ENCODE assay signal across 26 cellular contexts in the genomic region with DNA sequence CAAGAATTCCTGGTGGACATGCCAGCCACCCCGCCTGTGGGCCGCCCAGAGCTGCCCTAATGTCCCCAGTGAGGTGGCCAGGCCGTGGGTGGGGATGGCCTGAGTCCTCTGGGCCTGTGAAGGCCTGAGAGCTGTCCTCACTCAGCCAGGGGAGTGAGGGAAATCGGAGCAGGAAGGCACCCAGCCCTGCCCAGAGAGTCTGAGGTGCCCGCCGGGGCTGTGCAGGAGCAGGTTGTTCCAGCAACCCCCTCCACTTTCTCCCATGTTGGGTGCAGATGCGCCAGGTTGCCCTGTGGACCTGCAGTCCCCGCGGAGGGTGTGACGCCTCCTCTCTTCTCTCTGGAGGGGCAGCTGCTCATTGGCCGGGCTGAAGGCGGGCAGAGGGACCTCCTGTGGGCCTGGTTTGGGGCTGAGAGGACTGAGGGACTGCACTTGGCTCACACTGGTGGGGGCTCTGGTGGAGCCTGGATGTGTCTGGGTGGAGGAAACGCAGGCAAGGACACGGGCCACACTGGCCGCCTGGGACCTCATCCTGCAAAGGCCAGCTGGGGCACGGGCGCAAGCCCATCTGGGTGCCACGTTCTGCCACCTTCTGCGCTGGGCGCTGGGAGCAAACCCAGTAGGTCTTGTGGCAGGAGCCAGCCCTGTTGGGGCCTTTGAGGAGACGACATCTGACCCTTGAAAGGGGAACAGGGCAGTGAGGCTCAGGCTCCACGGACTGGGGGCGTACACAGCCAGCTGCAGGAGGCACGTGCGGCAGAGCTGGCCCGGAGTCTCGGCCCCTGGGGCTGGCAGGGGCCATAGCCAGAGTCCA. TPM values are rescaled to one million over a fixed set of nuclear protein-coding genes. Genes with fewer than 3 reads are reported as not detected.
"Had no signal": no experiment of that assay in that cellular context is flagged by ENCODE, and none has a peak within 500 bp of the region (broad histone marks: within the 10 kb centered on the region; RNA-seq: fewer than 3 reads in every experiment).

No MANE protein-coding gene starts in this region.

- H3K4me1 ChIP-seq: prostate gland had no signal

- H3K9me3 ChIP-seq: esophagus muscularis mucosa, lower lobe of right lung, mucosa of descending colon, neutrophil, pancreas, prostate gland, spleen, tibial nerve had no signal

- H3K27ac Mint-ChIP-seq: activated CD4-positive, alpha-beta T cell treated with anti-CD3 and anti-CD28 coated beads for 36 hours; activated CD8-positive, alpha-beta memory T cell treated with anti-CD3 and anti-CD28 coated beads, Interleukin-2, amount 10 ng/mL, durations not matched to agents 7 days and 5 days; activated CD8-positive, alpha-beta T cell treated with anti-CD3 and anti-CD28 coated beads, Interleukin-2, amount 10 ng/mL, durations not matched to agents 7 days and 5 days; activated naive CD8-positive, alpha-beta T cell treated with anti-CD3 and anti-CD28 coated beads, Interleukin-2, amount 50 U/mL, for 24 hours; activated T-helper 2 cell treated with anti-CD3 and anti-CD28 coated beads, Interferon-gamma antibody, Interleukin-2, Interleukin-4, amounts not matched to agents 10 μg/mL and 5 μg/mL and 100 μg/mL, durations not matched to agents 14 hours and 24 hours and 36 hours; natural killer cell treated with Interleukin-12 subunit alpha and Interleukin-12 subunit beta and Interleukin-15 and Interleukin-18, amount 100 ng/mL, for 72 hours; T-helper 2 cell treated with Interferon-gamma antibody and Interleukin-4, amounts not matched to agents 5 μg/mL and 100 μg/mL, for 36 hours had no signal

- DNase-seq: activated CD4-positive, alpha-beta T cell treated with anti-CD3 and anti-CD28 coated beads for 36 hours; activated CD4-positive, CD25-positive, alpha-beta regulatory T cell; activated CD8-positive, alpha-beta memory T cell treated with anti-CD3 and anti-CD28 coated beads, Interleukin-2, amount 10 ng/mL, durations not matched to agents 7 days and 5 days; activated CD8-positive, alpha-beta T cell treated with anti-CD3 and anti-CD28 coated beads, Interleukin-2, amount 10 ng/mL, durations not matched to agents 7 days and 5 days; activated naive CD8-positive, alpha-beta T cell treated with anti-CD3 and anti-CD28 coated beads, Interleukin-2, amount 50 U/mL, for 24 hours; amygdala; central memory CD4-positive, alpha-beta T cell; dermis blood vessel endothelial cell; effector CD4-positive, alpha-beta T cell; foreskin melanocyte; hippocampal formation; stimulated activated naive CD4-positive, alpha-beta T cell had no signal

- H3K36me3 ChIP-seq: lower lobe of right lung, neutrophil, prostate gland, spleen, tibial nerve had no signal

- H3K4me3 Mint-ChIP-seq: activated CD4-positive, alpha-beta T cell treated with anti-CD3 and anti-CD28 coated beads for 36 hours; activated CD8-positive, alpha-beta memory T cell treated with anti-CD3 and anti-CD28 coated beads, Interleukin-2, amount 10 ng/mL, durations not matched to agents 7 days and 5 days; activated CD8-positive, alpha-beta T cell treated with anti-CD3 and anti-CD28 coated beads, Interleukin-2, amount 10 ng/mL, durations not matched to agents 7 days and 5 days; activated naive CD4-positive, alpha-beta T cell treated with anti-CD3 and anti-CD28 coated beads, Interleukin-2, amount 50 U/mL, for 24 hours; activated naive CD8-positive, alpha-beta T cell treated with anti-CD3 and anti-CD28 coated beads, Interleukin-2, amount 50 U/mL, for 24 hours; natural killer cell treated with Interleukin-12 subunit alpha and Interleukin-12 subunit beta and Interleukin-15 and Interleukin-18, amount 100 ng/mL, for 72 hours; T-helper 2 cell treated with Interferon-gamma antibody and Interleukin-4, amounts not matched to agents 5 μg/mL and 100 μg/mL, for 36 hours had no signal

- ATAC-seq: activated CD4-positive, alpha-beta T cell treated with anti-CD3 and anti-CD28 coated beads for 36 hours; activated CD8-positive, alpha-beta memory T cell treated with anti-CD3 and anti-CD28 coated beads, Interleukin-2, amount 10 ng/mL, durations not matched to agents 7 days and 5 days; activated CD8-positive, alpha-beta T cell treated with anti-CD3 and anti-CD28 coated beads, Interleukin-2, amount 10 ng/mL, durations not matched to agents 7 days and 5 days; activated naive CD8-positive, alpha-beta T cell treated with anti-CD3 and anti-CD28 coated beads, Interleukin-2, amount 50 U/mL, for 24 hours; lower lobe of right lung; mucosa of descending colon; natural killer cell treated with Interleukin-12 subunit alpha and Interleukin-12 subunit beta and Interleukin-15 and Interleukin-18, amount 100 ng/mL, for 72 hours; pancreas had no signal

- H3K4me3 ChIP-seq: esophagus muscularis mucosa, lower lobe of right lung, mucosa of descending colon, pancreas, prostate gland, spleen, tibial nerve had no signal

- H3K9me3 Mint-ChIP-seq: activated naive CD4-positive, alpha-beta T cell treated with anti-CD3 and anti-CD28 coated beads, Interleukin-2, amount 50 U/mL, for 24 hours; activated naive CD8-positive, alpha-beta T cell treated with anti-CD3 and anti-CD28 coated beads, Interleukin-2, amount 50 U/mL, for 24 hours; activated T-helper 2 cell treated with anti-CD3 and anti-CD28 coated beads, Interferon-gamma antibody, Interleukin-2, Interleukin-4, amounts not matched to agents 10 μg/mL and 5 μg/mL and 100 μg/mL, durations not matched to agents 14 hours and 24 hours and 36 hours; natural killer cell treated with Interleukin-12 subunit alpha and Interleukin-12 subunit beta and Interleukin-15 and Interleukin-18, amount 100 ng/mL, for 72 hours; T-helper 2 cell treated with Interferon-gamma antibody and Interleukin-4, amounts not matched to agents 5 μg/mL and 100 μg/mL, for 36 hours had no signal

- H3K27ac ChIP-seq: esophagus muscularis mucosa, lower lobe of right lung, neutrophil, pancreas, prostate gland, spleen, tibial nerve had no signal

- H3K27me3 ChIP-seq: pancreas had no signal

- H3K4me1 Mint-ChIP-seq: activated CD4-positive, alpha-beta T cell treated with anti-CD3 and anti-CD28 coated beads for 36 hours; activated CD8-positive, alpha-beta memory T cell treated with anti-CD3 and anti-CD28 coated beads, Interleukin-2, amount 10 ng/mL, durations not matched to agents 7 days and 5 days; activated naive CD4-positive, alpha-beta T cell treated with anti-CD3 and anti-CD28 coated beads, Interleukin-2, amount 50 U/mL, for 24 hours; activated naive CD8-positive, alpha-beta T cell treated with anti-CD3 and anti-CD28 coated beads, Interleukin-2, amount 50 U/mL, for 24 hours had no signal

RNA-seq across cellular contexts. Expression of gene DOK7, which starts 14.0 kb away (rescaled TPM):
- total RNA-seq: activated CD4-positive, alpha-beta T cell treated with anti-CD3 and anti-CD28 coated beads for 36 hours; activated CD8-positive, alpha-beta memory T cell treated with anti-CD3 and anti-CD28 coated beads, Interleukin-2, amount 10 ng/mL, durations not matched to agents 7 days and 5 days; activated CD8-positive, alpha-beta T cell treated with anti-CD3 and anti-CD28 coated beads, Interleukin-2, amount 10 ng/mL, durations not matched to agents 7 days and 5 days; activated T-helper 2 cell treated with anti-CD3 and anti-CD28 coated beads, Interferon-gamma antibody, Interleukin-2, Interleukin-4, amounts not matched to agents 10 μg/mL and 5 μg/mL and 100 μg/mL, durations not matched to agents 14 hours and 24 hours and 36 hours had no signal

RNA-seq across cellular contexts. Expression of gene HGFAC, which starts 35.4 kb away (rescaled TPM):
- total RNA-seq: activated CD4-positive, alpha-beta T cell treated with anti-CD3 and anti-CD28 coated beads for 36 hours; activated CD8-positive, alpha-beta memory T cell treated with anti-CD3 and anti-CD28 coated beads, Interleukin-2, amount 10 ng/mL, durations not matched to agents 7 days and 5 days; activated CD8-positive, alpha-beta T cell treated with anti-CD3 and anti-CD28 coated beads, Interleukin-2, amount 10 ng/mL, durations not matched to agents 7 days and 5 days; activated T-helper 2 cell treated with anti-CD3 and anti-CD28 coated beads, Interferon-gamma antibody, Interleukin-2, Interleukin-4, amounts not matched to agents 10 μg/mL and 5 μg/mL and 100 μg/mL, durations not matched to agents 14 hours and 24 hours and 36 hours; natural killer cell treated with Interleukin-12 subunit alpha and Interleukin-12 subunit beta and Interleukin-15 and Interleukin-18, amount 100 ng/mL, for 72 hours; tibial nerve; ureter had no signal
- polyA plus RNA-seq: keratinocyte had no signal
